ENCODE assay signal across 1 cellular context in genomic region chr20:3210346-3210745, GRCh38.
TF ChIP-seq lines count a peak whose summit lies in the region.

No MANE protein-coding gene starts in this region.

TF ChIP-seq in GM12878, 131 proteins besides CTCF, POLR2A, EP300 and RAD21:
- TF ChIP-seq YBX1 (IDR thresholded peaks at IDR 0.05), result no peak
- TF ChIP-seq NFXL1 (IDR thresholded peaks at IDR 0.05; ENCODE audit: borderline replicate concordance), result no peak
- TF ChIP-seq POLR2AphosphoS5 (IDR thresholded peaks at IDR 0.05; ENCODE audit: low read length), result no peak
- no peak for TF ChIP-seq FOXM1 (IDR thresholded peaks at IDR 0.05; ENCODE audit: low read depth, low read length)
- TF ChIP-seq NFYA (IDR thresholded peaks at IDR 0.05; ENCODE audit: borderline replicate concordance, low read depth, low read length), result no peak
- TF ChIP-seq HDAC6 (IDR thresholded peaks at IDR 0.05; ENCODE audit: unreplicated experiment), result no peak
- no peak for TF ChIP-seq CEBPZ (IDR thresholded peaks at IDR 0.05; ENCODE audit: low read depth, low read length)
- TF ChIP-seq RUNX3 (IDR thresholded peaks at IDR 0.05; ENCODE audit: low read length), result no peak
- TF ChIP-seq USF2 (IDR thresholded peaks at IDR 0.05; ENCODE audit: borderline replicate concordance, low read depth, low read length), result no peak
- no peak for TF ChIP-seq TBL1XR1 (IDR thresholded peaks at IDR 0.05; ENCODE audit: low read depth, low read length)
- no peak for TF ChIP-seq MYC (IDR thresholded peaks at IDR 0.05; ENCODE audit: insufficient read depth, insufficient read length, insufficient replicate concordance, low read length, severe bottlenecking)
- no peak for TF ChIP-seq MAX (IDR thresholded peaks at IDR 0.05; ENCODE audit: low read depth, low read length)
- TF ChIP-seq IKZF2 (IDR thresholded peaks at IDR 0.05), result no peak
- no peak for TF ChIP-seq E2F8 (IDR thresholded peaks at IDR 0.05; ENCODE audit: low read depth, partially characterized antibody)
- TF ChIP-seq PKNOX1 (IDR thresholded peaks at IDR 0.05), result no peak
- TF ChIP-seq SP1 (IDR thresholded peaks at IDR 0.05; ENCODE audit: low read depth, low read length), result no peak
- TF ChIP-seq HDGF (IDR thresholded peaks at IDR 0.05), result no peak
- TF ChIP-seq STAT3 (IDR thresholded peaks at IDR 0.05; ENCODE audit: low read depth, low read length), result no peak
- TF ChIP-seq KAT2A (conservative IDR thresholded peaks at IDR 0.05; ENCODE audit: control insufficient read depth, low read depth, low read length), result no peak
